ENCODE assay signal across 21 cellular contexts in genomic region chr13:39119422-39119821, GRCh38.
"Had no signal": no experiment of that assay in that cellular context is flagged by ENCODE, and none has a peak within 500 bp of the region (broad histone marks: within the 10 kb centered on the region; RNA-seq: fewer than 3 reads in every experiment).

No MANE protein-coding gene starts in this region.

- H3K27ac Mint-ChIP-seq: effector memory CD8-positive, alpha-beta T cell; naive thymus-derived CD8-positive, alpha-beta T cell; nephron progenitor cell; stimulated activated naive B cell treated with anti-CD40 and anti-IgM and Interleukin-4, amounts not matched to agents 10 μg/mL and 1 μg/mL and 100 μg/mL, for 72 hours; stimulated activated naive CD8-positive, alpha-beta T cell treated with anti-CD3 and anti-CD28 coated beads, Interleukin-15, Interleukin-2, amounts not matched to agents 100 ng/mL and 50 ng/mL, for 24 hours had no signal

- DNase-seq: cerebellar nuclear complex; cortex of kidney; effector memory CD8-positive, alpha-beta T cell; kidney; left cardiac atrium; left lung; mesenchymal stem cell; midbrain; naive thymus-derived CD8-positive, alpha-beta T cell; nephron progenitor cell; spleen; stimulated activated CD4-positive, alpha-beta T cell treated with anti-CD3 and anti-CD28 coated beads, Interleukin-4, amount 100 ng/mL, for 4 hours; stimulated activated naive B cell treated with anti-CD40 and anti-IgM and Interleukin-4, amounts not matched to agents 10 μg/mL and 1 μg/mL and 100 μg/mL, for 72 hours; upper lobe of left lung had no signal

- H3K4me1 Mint-ChIP-seq: nephron progenitor cell; stimulated activated naive B cell treated with anti-CD40 and anti-IgM and Interleukin-4, amounts not matched to agents 10 μg/mL and 1 μg/mL and 100 μg/mL, for 72 hours had no signal

- H3K4me1 ChIP-seq: left lung, pancreas, right atrium auricular region, spleen, tibial nerve, upper lobe of left lung had no signal

- H3K4me3 Mint-ChIP-seq: effector memory CD8-positive, alpha-beta T cell; naive thymus-derived CD8-positive, alpha-beta T cell; nephron progenitor cell; stimulated activated naive B cell treated with anti-CD40 and anti-IgM and Interleukin-4, amounts not matched to agents 10 μg/mL and 1 μg/mL and 100 μg/mL, for 72 hours; stimulated activated naive CD8-positive, alpha-beta T cell treated with anti-CD3 and anti-CD28 coated beads, Interleukin-15, Interleukin-2, amounts not matched to agents 100 ng/mL and 50 ng/mL, for 24 hours had no signal

- H3K27me3 ChIP-seq: left lung, neutrophil, pancreas, right atrium auricular region, tibial nerve, upper lobe of left lung had no signal

- ATAC-seq: effector memory CD8-positive, alpha-beta T cell; left cardiac atrium; left lung; naive thymus-derived CD8-positive, alpha-beta T cell; pancreas; stimulated activated naive B cell treated with anti-CD40 and anti-IgM and Interleukin-4, amounts not matched to agents 10 μg/mL and 1 μg/mL and 100 μg/mL, for 72 hours had no signal

- H3K27ac ChIP-seq: left lung, neutrophil, pancreas, right atrium auricular region, skin epidermis, spleen, thoracic aorta, tibial nerve, upper lobe of left lung had no signal

- H3K9me3 ChIP-seq: neutrophil, pancreas, right atrium auricular region, thoracic aorta had no signal

- H3K36me3 ChIP-seq: left lung, neutrophil, pancreas, right atrium auricular region, spleen, thoracic aorta, tibial nerve, upper lobe of left lung had no signal

- H3K4me3 ChIP-seq: left lung, pancreas, right atrium auricular region, skin epidermis, spleen, thoracic aorta, tibial nerve, upper lobe of left lung had no signal
